ENCODE assay signal across 21 cellular contexts in genomic region chr2:204134421-204134820, GRCh38.
DNase-seq lines count a peak whose midpoint lies in the region; ATAC-seq and TF ChIP-seq lines count a peak whose summit lies in the region.
"Had no signal": no experiment of that assay in that cellular context is flagged by ENCODE, and none has a peak within 500 bp of the region (broad histone marks: within the 10 kb centered on the region; RNA-seq: fewer than 3 reads in every experiment).

No MANE protein-coding gene starts in this region.

- TF ChIP-seq POLR2A in heart left ventricle (IDR thresholded peaks at IDR 0.05), result no peak

- peaks cover 0 to 21% (median 3%) of the 10 kb centered on the region in 12 donors for H3K4me1 ChIP-seq in heart left ventricle
- H3K4me1 ChIP-seq: Caco-2 had no signal

- ATAC-seq in activated naive CD8-positive, alpha-beta T cell treated with anti-CD3 and anti-CD28 coated beads, Interleukin-2, amount 50 U/mL, for 24 hours, result no peak
- ATAC-seq in heart left ventricle (peak in 3 of 4 donors; percentile 29 to 48 (median 48)), left ventricle myocardium superior (peak; percentile 67), HG03469 (IDR thresholded peaks at IDR 0.05; ENCODE audit: unreplicated experiment) (no peak)
- ATAC-seq: CD8-positive, alpha-beta T cell; GM12878 had no signal

- no peaks in the 10 kb centered on the region for H3K27me3 ChIP-seq in heart left ventricle
- H3K27me3 ChIP-seq: BLaER1 had no signal

- H3K4me1 Mint-ChIP-seq in activated naive CD8-positive, alpha-beta T cell treated with anti-CD3 and anti-CD28 coated beads for 36 hours, result peaks cover 4% of the 10 kb centered on the region
- H3K4me1 Mint-ChIP-seq in activated naive CD8-positive, alpha-beta T cell treated with anti-CD3 and anti-CD28 coated beads, Interleukin-2, amount 50 U/mL, for 24 hours, result peaks cover 7% of the 10 kb centered on the region
- H3K4me1 Mint-ChIP-seq: B cell; CD4-positive, CD25-positive, alpha-beta regulatory T cell had no signal

- no peak for DNase-seq in activated naive CD8-positive, alpha-beta T cell treated with anti-CD3 and anti-CD28 coated beads for 36 hours
- no peak for DNase-seq in activated naive CD8-positive, alpha-beta T cell treated with anti-CD3 and anti-CD28 coated beads, Interleukin-2, amount 50 U/mL, for 24 hours
- DNase-seq in heart left ventricle (no peak), cardiac septum (ENCODE audit: low spot score) (no peak), left ventricle myocardium superior (no peak)
- DNase-seq in effector CD8-positive, alpha-beta T cell (lab: John Stamatoyannopoulos, UW), result no peak
- DNase-seq: Caco-2; CD4-positive, CD25-positive, alpha-beta regulatory T cell; CD8-positive, alpha-beta T cell; DMS153; DND-41; GDM1; GM23248; H7; HCEC 1CT had no signal

- 57 to 76% (median 65%) methylated on average over 3 of the region's 3 CpGs for WGBS in heart left ventricle, 4 donors

- no peaks in the 10 kb centered on the region for H3K9me3 Mint-ChIP-seq in activated naive CD8-positive, alpha-beta T cell treated with anti-CD3 and anti-CD28 coated beads for 36 hours
- no peaks in the 10 kb centered on the region for H3K9me3 Mint-ChIP-seq in activated naive CD8-positive, alpha-beta T cell treated with anti-CD3 and anti-CD28 coated beads, Interleukin-2, amount 50 U/mL, for 24 hours
- H3K9me3 Mint-ChIP-seq: CD8-positive, alpha-beta T cell had no signal

- no peak for TF ChIP-seq CTCF in heart left ventricle (IDR thresholded peaks at IDR 0.05)

- H3K36me3 Mint-ChIP-seq in activated naive CD8-positive, alpha-beta T cell treated with anti-CD3 and anti-CD28 coated beads for 36 hours, result no peaks in the 10 kb centered on the region
- H3K36me3 Mint-ChIP-seq in activated naive CD8-positive, alpha-beta T cell treated with anti-CD3 and anti-CD28 coated beads, Interleukin-2, amount 50 U/mL, for 24 hours (ENCODE audit: low read depth), result no peaks in the 10 kb centered on the region
- H3K36me3 Mint-ChIP-seq: CD4-positive, CD25-positive, alpha-beta regulatory T cell; CD8-positive, alpha-beta T cell had no signal

- peak overlapping the region; percentile 28 for H3K27ac Mint-ChIP-seq in activated naive CD8-positive, alpha-beta T cell treated with anti-CD3 and anti-CD28 coated beads for 36 hours
- H3K27ac Mint-ChIP-seq in activated naive CD8-positive, alpha-beta T cell treated with anti-CD3 and anti-CD28 coated beads, Interleukin-2, amount 50 U/mL, for 24 hours, result no peak overlapping the region
- H3K27ac Mint-ChIP-seq: B cell; CD4-positive, CD25-positive, alpha-beta regulatory T cell; CD8-positive, alpha-beta T cell had no signal

- peak overlapping the region in 2 of 12 donors; percentile 21 to 47 for H3K27ac ChIP-seq in heart left ventricle
- H3K27ac ChIP-seq: 22Rv1, BLaER1, C4-2B, GM23248 had no signal

- intact Hi-C loops in heart left ventricle (cut with DNase I), result no loop called here
- intact Hi-C loops in cardiac septum (cut with DNase I), result no loop called here
- intact Hi-C loops in left ventricle myocardium superior (cut with micrococcal nuclease), result no loop called here

- H3K27me3 Mint-ChIP-seq in activated naive CD8-positive, alpha-beta T cell treated with anti-CD3 and anti-CD28 coated beads for 36 hours, result peaks cover 6% of the 10 kb centered on the region
- H3K27me3 Mint-ChIP-seq in activated naive CD8-positive, alpha-beta T cell treated with anti-CD3 and anti-CD28 coated beads, Interleukin-2, amount 50 U/mL, for 24 hours, result peaks cover 8% of the 10 kb centered on the region

- H3K9me3 ChIP-seq in heart left ventricle, result no peaks in the 10 kb centered on the region
- H3K9me3 ChIP-seq: BLaER1, Caco-2 had no signal

- H3K36me3 ChIP-seq in heart left ventricle, result no peaks in the 10 kb centered on the region
- H3K36me3 ChIP-seq: BLaER1 had no signal

- no peak overlapping the region for H3K4me3 ChIP-seq in heart left ventricle
- H3K4me3 ChIP-seq: BLaER1, GM12878, GM23248 had no signal

- no peak overlapping the region for H3K4me3 Mint-ChIP-seq in activated naive CD8-positive, alpha-beta T cell treated with anti-CD3 and anti-CD28 coated beads for 36 hours
- no peak overlapping the region for H3K4me3 Mint-ChIP-seq in activated naive CD8-positive, alpha-beta T cell treated with anti-CD3 and anti-CD28 coated beads, Interleukin-2, amount 50 U/mL, for 24 hours
- H3K4me3 Mint-ChIP-seq: B cell; CD4-positive, CD25-positive, alpha-beta regulatory T cell; CD8-positive, alpha-beta T cell had no signal

Comparison
In these comparisons a context has a peak if more than half of its experiments do, and no peak if none do; other contexts are left out.
1. ATAC-seq: peak in heart left ventricle (3 of 4) and left ventricle myocardium superior (single experiment); none in activated naive CD8-positive, alpha-beta T cell treated with anti-CD3 and anti-CD28 coated beads, Interleukin-2, amount 50 U/mL, for 24 hours (single experiment) and HG03469 (single experiment).